13 cellular contexts compared by ENCODE assay signal in genomic region chr10:62451606-62451965, GRCh38.
"Had no signal": no experiment of that assay in that cellular context is flagged by ENCODE, and none has a peak within 500 bp of the region (broad histone marks: within the 10 kb centered on the region; RNA-seq: fewer than 3 reads in every experiment).

No MANE protein-coding gene starts in this region.

- H3K4me3 Mint-ChIP-seq: activated CD4-positive, alpha-beta memory T cell treated with anti-CD3 and anti-CD28 coated beads for 36 hours; activated naive CD8-positive, alpha-beta T cell treated with anti-CD3 and anti-CD28 coated beads, Interleukin-2, amount 10 ng/mL, durations not matched to agents 7 days and 5 days; activated T-cell treated with anti-CD3 and anti-CD28 coated beads, Interleukin-2, amount 50 U/mL, for 72 hours; memory B cell; neural crest cell had no signal

- H3K9me3 Mint-ChIP-seq: activated naive CD8-positive, alpha-beta T cell treated with anti-CD3 and anti-CD28 coated beads, Interleukin-2, amount 10 ng/mL, durations not matched to agents 7 days and 5 days; memory B cell; neural crest cell had no signal

- H3K36me3 ChIP-seq: heart left ventricle, left lung, sigmoid colon, stomach, uterus had no signal

- H3K4me3 ChIP-seq: heart left ventricle, left lung, sigmoid colon, stomach, uterus had no signal

- H3K4me1 Mint-ChIP-seq: neural crest cell had no signal

- H3K9me3 ChIP-seq: left lung, sigmoid colon, stomach, uterus had no signal

- DNase-seq: activated CD4-positive, alpha-beta memory T cell treated with anti-CD3 and anti-CD28 coated beads for 36 hours; activated naive CD8-positive, alpha-beta T cell treated with anti-CD3 and anti-CD28 coated beads, Interleukin-2, amount 10 ng/mL, durations not matched to agents 7 days and 5 days; activated T-cell treated with anti-CD3 and anti-CD28 coated beads, Interleukin-2, amount 50 U/mL, for 72 hours; anterior cingulate cortex; foreskin melanocyte; heart left ventricle; left lung; sigmoid colon; stimulated activated CD4-positive, alpha-beta T cell treated with anti-CD3 and anti-CD28 coated beads, Interleukin-4, amount 100 ng/mL, for 1 hour; stomach; uterus had no signal

- ATAC-seq: activated T-cell treated with anti-CD3 and anti-CD28 coated beads, Interleukin-2, amount 50 U/mL, for 72 hours; heart left ventricle; left lung had no signal

- H3K27ac Mint-ChIP-seq: activated CD4-positive, alpha-beta memory T cell treated with anti-CD3 and anti-CD28 coated beads for 36 hours; activated naive CD8-positive, alpha-beta T cell treated with anti-CD3 and anti-CD28 coated beads, Interleukin-2, amount 10 ng/mL, durations not matched to agents 7 days and 5 days; activated T-cell treated with anti-CD3 and anti-CD28 coated beads, Interleukin-2, amount 50 U/mL, for 72 hours; memory B cell had no signal

- H3K27ac ChIP-seq: left lung, sigmoid colon, stomach, uterus had no signal

- H3K27me3 ChIP-seq: heart left ventricle, left lung, sigmoid colon, stomach, uterus had no signal

- H3K36me3 Mint-ChIP-seq: activated naive CD8-positive, alpha-beta T cell treated with anti-CD3 and anti-CD28 coated beads, Interleukin-2, amount 10 ng/mL, durations not matched to agents 7 days and 5 days; memory B cell had no signal

- H3K27me3 Mint-ChIP-seq: memory B cell had no signal
